11 cellular contexts compared by ENCODE assay signal in genomic region chr3:131714585-131715220, GRCh38.
A peak's percentile ranks its signal among the peaks of the same experiment; 100 is the strongest.
DNase-seq lines count a peak whose midpoint lies in the region; ATAC-seq and TF ChIP-seq lines count a peak whose summit lies in the region.
"Had no signal": no experiment of that assay in that cellular context is flagged by ENCODE, and none has a peak within 500 bp of the region (broad histone marks: within the 10 kb centered on the region; RNA-seq: fewer than 3 reads in every experiment).

No MANE protein-coding gene starts in this region.

- peak overlapping the region; percentile 12 for H3K27ac Mint-ChIP-seq in activated naive CD8-positive, alpha-beta T cell treated with anti-CD3 and anti-CD28 coated beads for 36 hours
- H3K27ac Mint-ChIP-seq: T-helper 1 cell treated with Interleukin-12 subunit alpha and Interleukin-12 subunit beta and Interleukin-4 antibody, amounts not matched to agents 30 μg/mL and 1 μg/mL, for 36 hours had no signal

- H3K9me3 ChIP-seq in effector memory CD4-positive, alpha-beta T cell (ENCODE audit: control insufficient read depth, low read length), result no peaks in the 10 kb centered on the region

- H3K9me3 Mint-ChIP-seq in activated naive CD8-positive, alpha-beta T cell treated with anti-CD3 and anti-CD28 coated beads for 36 hours, result no peaks in the 10 kb centered on the region
- H3K9me3 Mint-ChIP-seq: activated T-cell treated with anti-CD3 and anti-CD28 coated beads, Interleukin-2, amount 50 U/mL, for 4 hours; T-helper 1 cell treated with Interleukin-12 subunit alpha and Interleukin-12 subunit beta and Interleukin-4 antibody, amounts not matched to agents 30 μg/mL and 1 μg/mL, for 36 hours had no signal

- no peak for DNase-seq in activated naive CD8-positive, alpha-beta T cell treated with anti-CD3 and anti-CD28 coated beads for 36 hours
- no peak for DNase-seq in effector memory CD4-positive, alpha-beta T cell
- DNase-seq in H4 (ENCODE audit: low spot score), result no peak
- DNase-seq: activated T-cell treated with anti-CD3 and anti-CD28 coated beads, Interleukin-2, amount 50 U/mL, for 4 hours; GOT3; NCI-H774 had no signal

- no peak overlapping the region for H3K27ac ChIP-seq in effector memory CD4-positive, alpha-beta T cell (ENCODE audit: insufficient read depth, low read length, poor library complexity, severe bottlenecking)

- H3K27me3 ChIP-seq in effector memory CD4-positive, alpha-beta T cell (replicated peaks; ENCODE audit: control insufficient read depth, insufficient read depth, low read length, poor library complexity, severe bottlenecking), result no peaks in the 10 kb centered on the region

- no peaks in the 10 kb centered on the region for H3K27me3 Mint-ChIP-seq in activated naive CD8-positive, alpha-beta T cell treated with anti-CD3 and anti-CD28 coated beads for 36 hours

- peak; percentile 85 for ATAC-seq in GM18907 (IDR thresholded peaks at IDR 0.05; ENCODE audit: unreplicated experiment)
- peak; percentile 88 for ATAC-seq in GM21423 (IDR thresholded peaks at IDR 0.05; ENCODE audit: unreplicated experiment)
- peak; percentile 77 for ATAC-seq in HG03060 (IDR thresholded peaks at IDR 0.05; ENCODE audit: low read depth, unreplicated experiment)
- no peak for ATAC-seq in SK-N-SH treated with all-trans-retinoic acid at 6 μM for 48 hours

- no peaks in the 10 kb centered on the region for H3K36me3 ChIP-seq in effector memory CD4-positive, alpha-beta T cell (ENCODE audit: control insufficient read depth, insufficient read depth, low read length)

- H3K4me1 ChIP-seq in effector memory CD4-positive, alpha-beta T cell (ENCODE audit: control insufficient read depth, insufficient read depth, low read length, poor library complexity, severe bottlenecking), result no peaks in the 10 kb centered on the region

- H3K4me3 ChIP-seq in effector memory CD4-positive, alpha-beta T cell (ENCODE audit: insufficient read depth, low read depth, low read length, poor library complexity, severe bottlenecking), result no peak overlapping the region

- H3K36me3 Mint-ChIP-seq in activated naive CD8-positive, alpha-beta T cell treated with anti-CD3 and anti-CD28 coated beads for 36 hours, result no peaks in the 10 kb centered on the region

- H3K4me1 Mint-ChIP-seq in activated naive CD8-positive, alpha-beta T cell treated with anti-CD3 and anti-CD28 coated beads for 36 hours, result peaks cover 6% of the 10 kb centered on the region

- H3K4me3 Mint-ChIP-seq in activated naive CD8-positive, alpha-beta T cell treated with anti-CD3 and anti-CD28 coated beads for 36 hours, result no peak overlapping the region
- H3K4me3 Mint-ChIP-seq: activated T-cell treated with anti-CD3 and anti-CD28 coated beads, Interleukin-2, amount 50 U/mL, for 4 hours; T-helper 1 cell treated with Interleukin-12 subunit alpha and Interleukin-12 subunit beta and Interleukin-4 antibody, amounts not matched to agents 30 μg/mL and 1 μg/mL, for 36 hours had no signal

TF ChIP-seq in SK-N-SH treated with all-trans-retinoic acid at 6 μM for 48 hours, 23 proteins besides CTCF, POLR2A, EP300 and RAD21:
- TF ChIP-seq POU6F1 (CRISPR knock-in tag; IDR thresholded peaks at IDR 0.05; ENCODE audit: borderline replicate concordance, low read depth) (no peak), ZFP3 (CRISPR knock-in tag; IDR thresholded peaks at IDR 0.05) (no peak), ESRRG (CRISPR knock-in tag; IDR thresholded peaks at IDR 0.05) (no peak), ZNF565 (CRISPR knock-in tag; conservative IDR thresholded peaks at IDR 0.05; ENCODE audit: low read depth) (no peak), PATZ1 (CRISPR knock-in tag; IDR thresholded peaks at IDR 0.05; ENCODE audit: borderline replicate concordance) (no peak), ZFP30 (CRISPR knock-in tag; IDR thresholded peaks at IDR 0.05) (no peak), ZNF70 (CRISPR knock-in tag; IDR thresholded peaks at IDR 0.05) (no peak), BACH2 (CRISPR knock-in tag; IDR thresholded peaks at IDR 0.05; ENCODE audit: borderline replicate concordance) (no peak), TCF4 (CRISPR knock-in tag; IDR thresholded peaks at IDR 0.05; ENCODE audit: borderline replicate concordance) (no peak), TSHZ2 (CRISPR knock-in tag; IDR thresholded peaks at IDR 0.05) (no peak)
